17 cellular contexts compared by ENCODE assay signal in the genomic region with DNA sequence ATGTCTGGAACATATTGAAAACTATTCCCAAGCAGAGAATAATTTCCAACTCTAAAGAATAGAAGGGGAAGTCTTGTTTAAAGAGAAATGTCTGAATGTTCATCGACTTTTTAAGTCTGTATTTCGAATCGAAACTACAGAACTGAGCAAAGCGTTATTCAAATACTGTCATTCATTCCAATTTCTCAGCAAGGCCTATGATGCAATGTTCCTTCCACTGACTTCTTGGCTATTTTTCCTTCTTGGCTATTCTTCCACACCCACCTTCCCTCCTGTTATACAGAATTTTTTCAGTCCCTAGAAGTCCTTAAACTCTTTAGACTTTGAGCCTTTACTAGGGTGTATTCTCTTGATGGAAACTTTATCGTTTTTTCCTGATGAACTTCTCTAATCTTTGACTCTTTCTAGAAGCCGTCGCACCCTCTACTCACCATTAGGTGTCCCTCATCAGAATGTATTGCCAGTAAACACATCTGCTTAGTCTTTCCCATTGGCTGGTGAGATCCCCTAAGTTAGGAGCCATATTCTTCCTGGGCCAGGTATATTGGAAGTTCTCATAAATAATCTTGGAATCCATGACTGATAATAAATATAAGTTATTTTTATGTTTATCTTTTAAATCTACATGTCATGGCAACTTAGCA.
DNase-seq lines count a peak whose midpoint lies in the region; ATAC-seq and TF ChIP-seq lines count a peak whose summit lies in the region.
"Had no signal": no experiment of that assay in that cellular context is flagged by ENCODE, and none has a peak within 500 bp of the region (broad histone marks: within the 10 kb centered on the region; RNA-seq: fewer than 3 reads in every experiment).

No MANE protein-coding gene starts in this region.

- H3K4me1 ChIP-seq in H9 (ENCODE audit: insufficient read depth, low read length) (peaks cover 6% of the 10 kb centered on the region; the same call in 1 of the 2 replicates), right cardiac atrium (ENCODE audit: control insufficient read depth, insufficient read depth, low read length) (peaks cover 1% of the 10 kb centered on the region), sigmoid colon (peaks cover 0 to 62% (median 43%) of the 10 kb centered on the region in 4 donors), GM23248 (ENCODE audit: insufficient read depth) (peaks cover 7% of the 10 kb centered on the region)

- H3K4ac ChIP-seq in H9 (ENCODE audit: low read depth, low read length): no peak overlapping the region

- no peak overlapping the region for H4K91ac ChIP-seq in H9 (ENCODE audit: insufficient read length, low read depth, low read length)

- no peaks in the 10 kb centered on the region for H3K36me3 ChIP-seq in sigmoid colon
- H3K36me3 ChIP-seq in GM23248 (ENCODE audit: low read depth): no peaks in the 10 kb centered on the region

- H3K27me3 ChIP-seq in H9 (ENCODE audit: insufficient read depth, low read length) (no peaks in the 10 kb centered on the region), right cardiac atrium (ENCODE audit: control insufficient read depth, insufficient read depth) (no peaks in the 10 kb centered on the region), sigmoid colon (no peaks in the 10 kb centered on the region), GM23248 (replicated peaks; ENCODE audit: insufficient read depth) (no peaks in the 10 kb centered on the region)

- peak overlapping the region; percentile 6 to 69 (median 56); a peak in 5 of 7 replicates for H3K27ac Mint-ChIP-seq in H9
- H3K27ac Mint-ChIP-seq in activated CD8-positive, alpha-beta T cell treated with anti-CD3 and anti-CD28 coated beads for 36 hours: no peak overlapping the region
- H3K27ac Mint-ChIP-seq: activated CD4-positive, alpha-beta T cell treated with anti-CD3 and anti-CD28 coated beads, Interleukin-2, amount 10 ng/mL, durations not matched to agents 24 days and 14 days; activated naive CD4-positive, alpha-beta T cell treated with anti-CD3 and anti-CD28 coated beads for 36 hours; HFFc6; natural killer cell had no signal

- H3K9me3 Mint-ChIP-seq in H9: no peaks in the 10 kb centered on the region
- no peaks in the 10 kb centered on the region for H3K9me3 Mint-ChIP-seq in activated CD8-positive, alpha-beta T cell treated with anti-CD3 and anti-CD28 coated beads for 36 hours
- H3K9me3 Mint-ChIP-seq: activated CD4-positive, alpha-beta T cell treated with anti-CD3 and anti-CD28 coated beads, Interleukin-2, amount 10 ng/mL, durations not matched to agents 24 days and 14 days; activated naive CD4-positive, alpha-beta T cell treated with anti-CD3 and anti-CD28 coated beads for 36 hours; HFFc6; natural killer cell had no signal

- H4K5ac ChIP-seq in H9 (ENCODE audit: insufficient read length, low read depth, low read length): no peak overlapping the region

- H3K23me2 ChIP-seq in H9 (ENCODE audit: insufficient read length, low read depth, low read length, poor library complexity, severe bottlenecking): peaks cover 9% of the 10 kb centered on the region

- no peak overlapping the region for H2BK15ac ChIP-seq in H9 (ENCODE audit: low read depth, low read length)

- H3K79me1 ChIP-seq in H9 (ENCODE audit: insufficient read depth, low read depth, low read length, poor library complexity, severe bottlenecking): no peaks in the 10 kb centered on the region

- H3K56ac ChIP-seq in H9 (ENCODE audit: insufficient read length, low read depth, low read length): no peak overlapping the region

- no peak for TF ChIP-seq EP300 in sigmoid colon (IDR thresholded peaks at IDR 0.05)

- H2AFZ ChIP-seq in H9 (ENCODE audit: low read length): no peak overlapping the region
- H2AFZ ChIP-seq in GM23248: no peak overlapping the region

- H3K4me2 ChIP-seq in H9 (ENCODE audit: insufficient read depth, insufficient read length, low read length) (no peak overlapping the region), GM23248 (ENCODE audit: unreplicated experiment) (no peak overlapping the region)

- H3K9ac ChIP-seq in H9 (ENCODE audit: extremely low read depth, insufficient read length, low read length) (no peak overlapping the region), GM23248 (no peak overlapping the region)

- no CpG with 5 or more reads among the region's 7 CpGs for whole genome bisulfite sequencing in H9 (ENCODE audit: extremely low coverage, insufficient read length, low lambda C conversion rate)
- WGBS in right cardiac atrium: 85% methylated on average over 7 of the region's 7 CpGs
- 91 to 94% methylated on average over 7 of the region's 7 CpGs for WGBS in sigmoid colon, 2 donors
- 93 to 96% methylated on average over 7 of the region's 7 CpGs for WGBS in GM23248 (ENCODE audit: low coverage in 1 of 2, low lambda C conversion rate in 2 of 2, missing lambda C conversion rate in 2 of 2), 2 experiments

- no peaks in the 10 kb centered on the region for H3K27me3 Mint-ChIP-seq in H9 (ENCODE audit: low read depth)
- H3K27me3 Mint-ChIP-seq in activated CD8-positive, alpha-beta T cell treated with anti-CD3 and anti-CD28 coated beads for 36 hours: no peaks in the 10 kb centered on the region
- H3K27me3 Mint-ChIP-seq: activated CD4-positive, alpha-beta T cell treated with anti-CD3 and anti-CD28 coated beads, Interleukin-2, amount 10 ng/mL, durations not matched to agents 24 days and 14 days had no signal

- H2BK20ac ChIP-seq in H9 (ENCODE audit: low read depth, low read length, poor library complexity, severe bottlenecking): no peak overlapping the region

- H3K27ac ChIP-seq in H9 (ENCODE audit: insufficient read length, low read depth, low read length) (no peak overlapping the region), right cardiac atrium (ENCODE audit: low read length) (peak overlapping the region; percentile 52), sigmoid colon (peak overlapping the region in 3 of 4 donors; percentile 70 to 81 (median 73)), GM23248 (no peak overlapping the region)

- CTCF ChIA-PET in activated CD8-positive, alpha-beta T cell treated with anti-CD3 and anti-CD28 coated beads for 36 hours (lab: Charles Lee): no interaction called here

- no peaks in the 10 kb centered on the region; the same call in 1 of the 2 replicates for H3K9me2 ChIP-seq in GM23248 (ENCODE audit: insufficient read depth)

- H3K4me1 Mint-ChIP-seq in H9: peaks cover 9 to 19% of the 10 kb centered on the region in 2 experiments
- H3K4me1 Mint-ChIP-seq in activated CD8-positive, alpha-beta T cell treated with anti-CD3 and anti-CD28 coated beads for 36 hours (ENCODE audit: low read depth): no peaks in the 10 kb centered on the region
- H3K4me1 Mint-ChIP-seq: natural killer cell had no signal

- DNase-seq in H9 (no peak), SK-MEL-5 (ENCODE audit: low read depth, low spot score) (peak; percentile 11), right cardiac atrium (no peak), sigmoid colon (no peak), GM23248 (no peak), NAMALWA (ENCODE audit: low spot score) (no peak)
- no peak for DNase-seq in activated CD8-positive, alpha-beta T cell treated with anti-CD3 and anti-CD28 coated beads for 36 hours
- DNase-seq: activated CD4-positive, alpha-beta T cell treated with anti-CD3 and anti-CD28 coated beads, Interleukin-2, amount 10 ng/mL, durations not matched to agents 24 days and 14 days; activated naive CD4-positive, alpha-beta T cell treated with anti-CD3 and anti-CD28 coated beads for 36 hours; EL; HFFc6; mammary epithelial cell; MM.1S; natural killer cell; NCI-H187 treated with DMSO at 0.1 percent for 48 hours; stimulated activated CD4-positive, alpha-beta T cell treated with anti-CD3 and anti-CD28 coated beads, Interleukin-2, amount 100 ng/mL, for 48 hours had no signal

- ATAC-seq in right cardiac atrium (peak in 1 of 2 donors; percentile 40), HG02610 (IDR thresholded peaks at IDR 0.05; ENCODE audit: unreplicated experiment) (no peak)
- no peak for ATAC-seq in activated CD8-positive, alpha-beta T cell treated with anti-CD3 and anti-CD28 coated beads for 36 hours
- ATAC-seq: natural killer cell had no signal

- no peak overlapping the region for H4K8ac ChIP-seq in H9 (replicated peaks; ENCODE audit: insufficient read length, low read depth, low read length)

- H3K14ac ChIP-seq in H9 (ENCODE audit: insufficient read depth, low read length): no peak overlapping the region

- H3K36me3 Mint-ChIP-seq in H9 (ENCODE audit: insufficient read depth in 1 of 3, low read depth in 3 of 3): no peaks in the 10 kb centered on the region
- H3K36me3 Mint-ChIP-seq in activated CD8-positive, alpha-beta T cell treated with anti-CD3 and anti-CD28 coated beads for 36 hours (ENCODE audit: low read depth): no peaks in the 10 kb centered on the region
- H3K36me3 Mint-ChIP-seq: natural killer cell had no signal

- TF ChIP-seq POLR2A in sigmoid colon (IDR thresholded peaks at IDR 0.05): no peak

- peak overlapping the region in 1 of 2 experiments; percentile 39; a peak in 2 of 5 replicates for H3K4me3 Mint-ChIP-seq in H9
- H3K4me3 Mint-ChIP-seq in activated CD8-positive, alpha-beta T cell treated with anti-CD3 and anti-CD28 coated beads for 36 hours: no peak overlapping the region
- H3K4me3 Mint-ChIP-seq: activated CD4-positive, alpha-beta T cell treated with anti-CD3 and anti-CD28 coated beads, Interleukin-2, amount 10 ng/mL, durations not matched to agents 24 days and 14 days; activated naive CD4-positive, alpha-beta T cell treated with anti-CD3 and anti-CD28 coated beads for 36 hours; HFFc6; natural killer cell had no signal

- H2BK5ac ChIP-seq in H9 (ENCODE audit: insufficient read length, low read length): no peak overlapping the region

- no peaks in the 10 kb centered on the region for H3K9me3 ChIP-seq in H9 (ENCODE audit: control insufficient read depth, low read depth, low read length)
- H3K9me3 ChIP-seq in right cardiac atrium (ENCODE audit: control insufficient read depth, low read length): no peaks in the 10 kb centered on the region
- H3K9me3 ChIP-seq in sigmoid colon: no peaks in the 10 kb centered on the region
- no peaks in the 10 kb centered on the region for H3K9me3 ChIP-seq in GM23248 (ENCODE audit: low read depth)

- POLR2A ChIA-PET in activated CD8-positive, alpha-beta T cell treated with anti-CD3 and anti-CD28 coated beads for 36 hours (lab: Charles Lee): no interaction called here

- H3K4me3 ChIP-seq in right cardiac atrium (ENCODE audit: low read length): no peak overlapping the region
- H3K4me3 ChIP-seq in sigmoid colon: no peak overlapping the region
- no peak overlapping the region for H3K4me3 ChIP-seq in GM23248

- no peaks in the 10 kb centered on the region for H4K20me1 ChIP-seq in H9 (ENCODE audit: control insufficient read depth, insufficient read depth, insufficient read length)
- H4K20me1 ChIP-seq in GM23248 (ENCODE audit: insufficient read depth): no peaks in the 10 kb centered on the region

- in situ Hi-C loops in SK-MEL-5 (cut with HindIII; ENCODE audit: low pct_unique_long_range_greater_than_20kb, low sequenced_read_pairs): no loop called here
- in situ Hi-C loops in GM23248 (cut with MboI): no loop called here

- intact Hi-C loops in right cardiac atrium (cut with DNase I): no loop called here
- intact Hi-C loops in sigmoid colon (cut with DNase I): loop anchor here (10.0 kb wide), 2 partner anchors 237 to 803 kb away; partner anchors contain the start of genes CCDC6 and RHOBTB1
- intact Hi-C loops in activated CD8-positive, alpha-beta T cell treated with anti-CD3 and anti-CD28 coated beads for 36 hours (cut with micrococcal nuclease): no loop called here

- H2AK5ac ChIP-seq in H9 (ENCODE audit: insufficient read length, low read length): no peak overlapping the region

- no peaks in the 10 kb centered on the region for H3K79me2 ChIP-seq in H9 (ENCODE audit: insufficient read depth, low read length)
- no peaks in the 10 kb centered on the region for H3K79me2 ChIP-seq in GM23248 (ENCODE audit: insufficient read depth)

- TF ChIP-seq CTCF in H9 (conservative IDR thresholded peaks at IDR 0.05): peak; percentile 40; the same call in 2 of the 3 replicates
- TF ChIP-seq CTCF in sigmoid colon (IDR thresholded peaks at IDR 0.05): no peak
- no peak for TF ChIP-seq CTCF in activated CD8-positive, alpha-beta T cell treated with anti-CD3 and anti-CD28 coated beads for 36 hours (IDR thresholded peaks at IDR 0.05)

- H3K18ac ChIP-seq in H9 (ENCODE audit: insufficient read length, low read depth, low read length): no peak overlapping the region

- H2BK12ac ChIP-seq in H9 (ENCODE audit: insufficient read length, low read depth, low read length): no peak overlapping the region

- H3K23ac ChIP-seq in H9 (ENCODE audit: insufficient read length, low read depth, low read length): no peak overlapping the region

- no peak overlapping the region for H2BK120ac ChIP-seq in H9 (ENCODE audit: low read depth, low read length, poor library complexity, severe bottlenecking)

- H3F3A ChIP-seq in GM23248 (ENCODE audit: insufficient read depth): no peaks in the 10 kb centered on the region

- H3T11ph ChIP-seq in H9 (ENCODE audit: low read length): no peak overlapping the region

Comparison
In these comparisons a context has a peak if more than half of its experiments do, and no peak if none do; other contexts are left out.
1. H3K27ac ChIP-seq: peak in right cardiac atrium (single experiment) and sigmoid colon (3 of 4); none in H9 (single experiment) and GM23248 (single experiment).